Comparison of ENCODE assay signal across 20 cellular contexts in the genomic region with DNA sequence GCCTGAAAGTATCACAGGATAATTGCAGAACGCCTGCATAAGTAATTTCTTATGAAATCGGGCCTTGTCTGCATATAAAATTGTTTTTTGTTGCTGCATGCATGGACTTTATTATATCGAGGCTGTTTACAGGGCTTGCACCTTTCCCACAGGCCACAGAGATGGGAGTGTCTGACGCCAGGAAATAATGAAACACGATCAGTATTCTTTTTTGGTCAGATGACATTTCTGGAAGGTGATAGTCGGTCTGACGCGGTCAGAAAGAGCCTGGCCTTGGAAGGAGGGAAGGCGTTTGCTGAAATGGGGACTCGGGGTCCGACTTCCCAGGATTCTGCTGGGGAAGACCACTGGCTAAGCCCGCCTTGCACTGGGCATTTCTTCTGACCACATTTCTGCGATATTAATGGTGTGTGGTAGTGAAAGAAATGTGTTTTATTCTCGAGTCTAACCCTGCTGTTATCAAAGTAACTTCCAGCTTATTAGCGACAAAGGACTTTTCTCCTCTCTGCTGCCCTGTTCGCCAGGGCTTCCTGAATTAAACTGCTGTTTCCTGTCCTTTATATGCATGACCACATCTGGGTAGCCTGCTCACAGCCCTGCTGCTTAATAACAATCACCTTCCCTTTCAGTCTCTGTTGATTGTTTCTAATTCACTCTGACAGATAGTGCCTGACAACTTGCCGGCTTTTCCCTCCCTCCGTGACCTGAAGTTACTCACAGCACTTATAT. TPM values are rescaled to one million over a fixed set of nuclear protein-coding genes. Genes with fewer than 3 reads are reported as not detected.
A peak's percentile ranks its signal among the peaks of the same experiment; 100 is the strongest.
DNase-seq lines count a peak whose midpoint lies in the region; ATAC-seq and TF ChIP-seq lines count a peak whose summit lies in the region.
"Had no signal": no experiment of that assay in that cellular context is flagged by ENCODE, and none has a peak within 500 bp of the region (broad histone marks: within the 10 kb centered on the region; RNA-seq: fewer than 3 reads in every experiment).

No MANE protein-coding gene starts in this region.

- peak overlapping the region in 1 of 4 donors; percentile 32 for H3K4me3 ChIP-seq in esophagus squamous epithelium
- H3K4me3 ChIP-seq in osteoblast (ENCODE audit: insufficient read depth, low read length): no peak overlapping the region
- H3K4me3 ChIP-seq: pancreas had no signal

- TF ChIP-seq POLR2A in esophagus squamous epithelium (IDR thresholded peaks at IDR 0.05): no peak

- DNase-seq in natural killer cell (no peak), esophagus squamous epithelium (lab: John Stamatoyannopoulos, UW) (no peak), osteoblast (ENCODE audit: insufficient read length, low spot score, missing footprints) (peak; percentile 73), NCI-H345 treated with DMSO at 0.1 percent for 48 hours (lab: John Stamatoyannopoulos, UW; ENCODE audit: unreplicated experiment) (no peak), GM10248 (ENCODE audit: extremely low spot score) (no peak)
- DNase-seq in natural killer cell treated with Interleukin-12 subunit alpha and Interleukin-12 subunit beta and Interleukin-15 and Interleukin-18, amount 100 ng/mL, for 72 hours (ENCODE audit: low spot score): no peak
- no peak for DNase-seq in activated CD4-positive, CD25-positive, alpha-beta regulatory T cell (lab: John Stamatoyannopoulos, UW)
- DNase-seq: ACHN; effector memory CD4-positive, alpha-beta T cell; mesenchymal stem cell; NCI-H2029; NCI-H526 treated with DMSO at 0.1 percent for 48 hours; pancreas; stimulated activated CD4-positive, alpha-beta T cell treated with anti-CD3 and anti-CD28 coated beads, Interleukin-12 subunit alpha, Interleukin-12 subunit beta, amount 100 ng/mL, for 4 hours; T-helper 1 cell had no signal

- H3K36me3 ChIP-seq in esophagus squamous epithelium (no peaks in the 10 kb centered on the region), osteoblast (ENCODE audit: insufficient read depth, low read length) (no peaks in the 10 kb centered on the region)
- H3K36me3 ChIP-seq: pancreas had no signal

- H2AFZ ChIP-seq in osteoblast (ENCODE audit: low read length): no peak overlapping the region

- peak in 1 of 3 donors; percentile 54 for ATAC-seq in natural killer cell
- ATAC-seq in natural killer cell treated with Interleukin-12 subunit alpha and Interleukin-12 subunit beta and Interleukin-15 and Interleukin-18, amount 100 ng/mL, for 72 hours: no peak
- no peak for ATAC-seq in stimulated activated memory B cell treated with anti-CD40 and anti-IgM and Interleukin-4, amounts not matched to agents 10 μg/mL and 1 μg/mL and 100 μg/mL, for 72 hours
- ATAC-seq: activated CD4-positive, CD25-positive, alpha-beta regulatory T cell treated with anti-CD3 and anti-CD28 coated beads, Interleukin-2, amount 50 U/mL, for 24 hours; pancreas had no signal

- POLR2A ChIA-PET in GM10248 (lab: Yijun Ruan, JAX): no interaction called here

- H3K27me3 ChIP-seq in esophagus squamous epithelium: no peaks in the 10 kb centered on the region
- no peaks in the 10 kb centered on the region for H3K27me3 ChIP-seq in osteoblast (ENCODE audit: insufficient read depth, low read length)
- H3K27me3 ChIP-seq: pancreas had no signal

- H3K27ac ChIP-seq in esophagus squamous epithelium (peak overlapping the region in 3 of 4 donors; percentile 27 to 66 (median 44)), osteoblast (ENCODE audit: low read depth, low read length) (no peak overlapping the region)
- H3K27ac ChIP-seq: pancreas had no signal

- no peaks in the 10 kb centered on the region for H3K9me3 ChIP-seq in esophagus squamous epithelium
- no peaks in the 10 kb centered on the region for H3K9me3 ChIP-seq in osteoblast (ENCODE audit: low read depth, low read length)
- H3K9me3 ChIP-seq: pancreas had no signal

- no peaks in the 10 kb centered on the region for H3K79me2 ChIP-seq in osteoblast (ENCODE audit: insufficient read depth, low read length)

- intact Hi-C loops in natural killer cell (cut with micrococcal nuclease): no loop called here
- intact Hi-C loops in esophagus squamous epithelium (cut with DNase I): no loop called here

- peak overlapping the region; percentile 63 for H3K4me3 Mint-ChIP-seq in natural killer cell
- no peak overlapping the region for H3K4me3 Mint-ChIP-seq in natural killer cell treated with Interleukin-12 subunit alpha and Interleukin-12 subunit beta and Interleukin-15 and Interleukin-18, amount 100 ng/mL, for 72 hours
- H3K4me3 Mint-ChIP-seq in stimulated activated memory B cell treated with anti-CD40 and anti-IgM and Interleukin-4, amounts not matched to agents 10 μg/mL and 1 μg/mL and 100 μg/mL, for 72 hours: no peak overlapping the region
- H3K4me3 Mint-ChIP-seq: activated naive CD4-positive, alpha-beta T cell treated with anti-CD3 and anti-CD28 coated beads, Interleukin-2, amount 50 U/mL, for 24 hours had no signal

- no peak overlapping the region for H3K4me2 ChIP-seq in osteoblast (ENCODE audit: insufficient read depth, low read length)

- H3K27me3 Mint-ChIP-seq in natural killer cell (ENCODE audit: low read depth in 2 of 2): peaks cover 14 to 15% of the 10 kb centered on the region in 2 donors
- peaks cover 8 to 29% of the 10 kb centered on the region in 2 donors for H3K27me3 Mint-ChIP-seq in natural killer cell treated with Interleukin-12 subunit alpha and Interleukin-12 subunit beta and Interleukin-15 and Interleukin-18, amount 100 ng/mL, for 72 hours
- H3K27me3 Mint-ChIP-seq in stimulated activated memory B cell treated with anti-CD40 and anti-IgM and Interleukin-4, amounts not matched to agents 10 μg/mL and 1 μg/mL and 100 μg/mL, for 72 hours: peaks cover 20% of the 10 kb centered on the region

- 32 to 46% methylated on average over 18 of the region's 18 CpGs for WGBS in esophagus squamous epithelium, 2 donors

- peaks cover 18 to 19% of the 10 kb centered on the region in 2 donors for H3K4me1 Mint-ChIP-seq in natural killer cell
- peaks cover 8 to 13% of the 10 kb centered on the region in 2 donors for H3K4me1 Mint-ChIP-seq in natural killer cell treated with Interleukin-12 subunit alpha and Interleukin-12 subunit beta and Interleukin-15 and Interleukin-18, amount 100 ng/mL, for 72 hours (ENCODE audit: low read depth in 2 of 2)
- H3K4me1 Mint-ChIP-seq in stimulated activated memory B cell treated with anti-CD40 and anti-IgM and Interleukin-4, amounts not matched to agents 10 μg/mL and 1 μg/mL and 100 μg/mL, for 72 hours: no peaks in the 10 kb centered on the region
- H3K4me1 Mint-ChIP-seq: activated naive CD4-positive, alpha-beta T cell treated with anti-CD3 and anti-CD28 coated beads, Interleukin-2, amount 50 U/mL, for 24 hours had no signal

- CTCF ChIA-PET in GM10248 (lab: Yijun Ruan, JAX): no interaction called here

- peak overlapping the region; percentile 11 to 65 for H3K27ac Mint-ChIP-seq in natural killer cell
- H3K27ac Mint-ChIP-seq in natural killer cell treated with Interleukin-12 subunit alpha and Interleukin-12 subunit beta and Interleukin-15 and Interleukin-18, amount 100 ng/mL, for 72 hours: no peak overlapping the region
- no peak overlapping the region for H3K27ac Mint-ChIP-seq in stimulated activated memory B cell treated with anti-CD40 and anti-IgM and Interleukin-4, amounts not matched to agents 10 μg/mL and 1 μg/mL and 100 μg/mL, for 72 hours
- H3K27ac Mint-ChIP-seq: activated naive CD4-positive, alpha-beta T cell treated with anti-CD3 and anti-CD28 coated beads, Interleukin-2, amount 50 U/mL, for 24 hours had no signal

- no peaks in the 10 kb centered on the region for H3K36me3 Mint-ChIP-seq in natural killer cell
- no peaks in the 10 kb centered on the region for H3K36me3 Mint-ChIP-seq in natural killer cell treated with Interleukin-12 subunit alpha and Interleukin-12 subunit beta and Interleukin-15 and Interleukin-18, amount 100 ng/mL, for 72 hours
- no peaks in the 10 kb centered on the region for H3K36me3 Mint-ChIP-seq in stimulated activated memory B cell treated with anti-CD40 and anti-IgM and Interleukin-4, amounts not matched to agents 10 μg/mL and 1 μg/mL and 100 μg/mL, for 72 hours
- H3K36me3 Mint-ChIP-seq: activated naive CD4-positive, alpha-beta T cell treated with anti-CD3 and anti-CD28 coated beads, Interleukin-2, amount 50 U/mL, for 24 hours had no signal

- no peak for TF ChIP-seq CTCF in natural killer cell (IDR thresholded peaks at IDR 0.05)
- TF ChIP-seq CTCF in esophagus squamous epithelium (IDR thresholded peaks at IDR 0.05): no peak
- TF ChIP-seq CTCF in osteoblast (IDR thresholded peaks at IDR 0.05; ENCODE audit: extremely low read depth, low read depth, low read length): no peak
- TF ChIP-seq CTCF in GM10248 (IDR thresholded peaks at IDR 0.05; ENCODE audit: control extremely low read depth, extremely low read depth, low read depth, missing control alignments): no peak

- no peaks in the 10 kb centered on the region for H4K20me1 ChIP-seq in osteoblast (ENCODE audit: insufficient read depth, low read length)

- H3K4me1 ChIP-seq in esophagus squamous epithelium (peaks cover 0 to 17% (median 0%) of the 10 kb centered on the region in 3 donors), osteoblast (ENCODE audit: insufficient read depth, low read length) (no peaks in the 10 kb centered on the region)
- H3K4me1 ChIP-seq: pancreas had no signal

- no peaks in the 10 kb centered on the region for H3K9me3 Mint-ChIP-seq in natural killer cell
- H3K9me3 Mint-ChIP-seq in natural killer cell treated with Interleukin-12 subunit alpha and Interleukin-12 subunit beta and Interleukin-15 and Interleukin-18, amount 100 ng/mL, for 72 hours: no peaks in the 10 kb centered on the region
- H3K9me3 Mint-ChIP-seq in stimulated activated memory B cell treated with anti-CD40 and anti-IgM and Interleukin-4, amounts not matched to agents 10 μg/mL and 1 μg/mL and 100 μg/mL, for 72 hours: peaks cover 3% of the 10 kb centered on the region
- H3K9me3 Mint-ChIP-seq: activated naive CD4-positive, alpha-beta T cell treated with anti-CD3 and anti-CD28 coated beads, Interleukin-2, amount 50 U/mL, for 24 hours had no signal

RNA-seq across cellular contexts. Expression of a gene that starts 11.6 kb away (rescaled TPM):
- not detected for total RNA-seq in natural killer cell
- total RNA-seq in natural killer cell treated with Interleukin-12 subunit alpha and Interleukin-12 subunit beta and Interleukin-15 and Interleukin-18, amount 100 ng/mL, for 72 hours: not detected
- 1 to 10 TPM in 2 of 4 donors, under 1 TPM in 2; 0.44 to 7.4 (median 0.88) TPM for total RNA-seq in esophagus squamous epithelium
- total RNA-seq in osteoblast: not detected in 2 replicates
- total RNA-seq: fibroblast of villous mesenchyme, HT-29 had no signal

Comparison
In these comparisons a context has a peak if more than half of its experiments do, and no peak if none do; other contexts are left out.
1. H3K27ac Mint-ChIP-seq: peak in natural killer cell (2 of 2); none in natural killer cell treated with Interleukin-12 subunit alpha and Interleukin-12 subunit beta and Interleukin-15 and Interleukin-18, amount 100 ng/mL, for 72 hours (0 of 2) and stimulated activated memory B cell treated with anti-CD40 and anti-IgM and Interleukin-4, amounts not matched to agents 10 μg/mL and 1 μg/mL and 100 μg/mL, for 72 hours (single experiment).